ENCODE assay signal across 9 cellular contexts in the genomic region with DNA sequence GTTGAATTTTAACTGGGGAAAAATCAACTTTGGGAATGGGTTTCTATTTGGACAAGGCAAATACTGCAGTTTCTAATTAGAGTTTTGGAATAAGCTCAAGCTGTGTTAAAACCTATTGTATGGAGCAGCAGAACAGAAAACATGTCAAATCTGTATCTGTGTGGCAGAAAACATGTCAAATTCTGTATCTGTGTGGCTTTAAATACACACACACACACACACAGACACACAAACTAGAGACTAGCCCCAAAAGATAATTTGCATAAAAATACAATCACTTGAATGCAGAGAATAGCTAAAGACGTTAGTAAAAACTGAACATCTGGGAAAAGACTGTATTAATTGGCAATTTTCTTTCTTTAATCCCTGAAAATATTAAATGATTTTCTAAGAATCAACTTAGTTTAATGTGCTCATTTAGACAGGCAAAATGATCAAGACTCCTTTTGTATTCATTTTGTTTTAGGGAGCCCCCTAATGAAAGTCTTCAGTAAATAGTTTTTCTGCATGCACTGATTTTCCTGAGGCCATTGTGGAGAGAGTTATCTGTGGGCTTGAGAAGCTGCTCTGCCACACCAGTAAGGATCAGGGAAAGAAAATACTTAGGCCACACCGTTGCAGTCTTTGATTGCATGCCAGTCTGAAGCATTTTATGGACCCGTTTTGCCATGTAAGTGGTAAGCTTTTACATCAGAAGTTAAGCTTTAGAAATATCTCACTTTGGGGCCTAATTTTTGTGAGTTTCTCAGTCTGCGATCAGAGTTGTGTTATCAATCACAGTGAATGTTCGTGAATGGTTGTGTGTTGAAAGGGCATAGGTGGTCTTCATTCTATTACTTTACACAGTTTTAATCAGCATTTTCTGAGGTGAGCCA. TPM values are rescaled to one million over a fixed set of nuclear protein-coding genes. Genes with fewer than 3 reads are reported as not detected.
DNase-seq lines count a peak whose midpoint lies in the region; ATAC-seq and TF ChIP-seq lines count a peak whose summit lies in the region.
"Had no signal": no experiment of that assay in that cellular context is flagged by ENCODE, and none has a peak within 500 bp of the region (broad histone marks: within the 10 kb centered on the region; RNA-seq: fewer than 3 reads in every experiment).

No MANE protein-coding gene starts in this region.

- DNase-seq in NCI-H82 (lab: John Stamatoyannopoulos, UW): peak; percentile 12
- no peak for DNase-seq in NCI-H82 treated with DMSO at 0.1 percent for 48 hours (lab: John Stamatoyannopoulos, UW; ENCODE audit: unreplicated experiment)
- DNase-seq in T-cell: no peak
- no peak for DNase-seq in glutamatergic neuron
- DNase-seq in superior temporal gyrus (ENCODE audit: extremely low spot score): peak; percentile 80
- DNase-seq in GM13976 (ENCODE audit: low spot score): no peak
- no peak for DNase-seq in HuH-7.5 (ENCODE audit: low spot score)
- DNase-seq: DND-41 had no signal

- H3K27me3 Mint-ChIP-seq in T-cell (peaks cover 10 to 21% of the 10 kb centered on the region in 2 donors), glutamatergic neuron (ENCODE audit: unreplicated experiment) (peaks cover 4% of the 10 kb centered on the region)

- peaks cover 4% of the 10 kb centered on the region for H3K36me3 Mint-ChIP-seq in T-cell
- H3K36me3 Mint-ChIP-seq in glutamatergic neuron (ENCODE audit: unreplicated experiment): no peaks in the 10 kb centered on the region

- TF ChIP-seq CTCF in glutamatergic neuron (IDR thresholded peaks at IDR 0.05; ENCODE audit: partially characterized antibody, unreplicated experiment): no peak
- TF ChIP-seq CTCF in GM13976 (IDR thresholded peaks at IDR 0.05; ENCODE audit: borderline replicate concordance, control extremely low read depth, extremely low read depth, insufficient read depth, missing control alignments): no peak

- ATAC-seq in T-cell (replicated peaks in 1 of 4): no peak
- ATAC-seq in HG03095 (IDR thresholded peaks at IDR 0.05; ENCODE audit: unreplicated experiment): no peak

- CTCF ChIA-PET in T-cell (lab: Charles Lee): no interaction called here

- H3K4me1 Mint-ChIP-seq in T-cell: peaks cover 9 to 16% (median 14%) of the 10 kb centered on the region in 3 donors
- H3K4me1 Mint-ChIP-seq in glutamatergic neuron (ENCODE audit: low read depth, unreplicated experiment): peaks cover 33% of the 10 kb centered on the region

- H3K4me3 Mint-ChIP-seq in T-cell (peak overlapping the region; percentile 76 to 84 (median 80)), glutamatergic neuron (ENCODE audit: unreplicated experiment) (peak overlapping the region; percentile 88)

- in situ Hi-C loops in GM13976 (cut with MboI; ENCODE audit: low sequenced_read_pairs, unreplicated experiment): no loop called here

- H3K9me3 Mint-ChIP-seq in T-cell (no peaks in the 10 kb centered on the region), glutamatergic neuron (ENCODE audit: unreplicated experiment) (peaks cover 12% of the 10 kb centered on the region)

- POLR2A ChIA-PET in T-cell (lab: Charles Lee): no interaction called here

- H3K27ac Mint-ChIP-seq in T-cell: no peak overlapping the region
- H3K27ac Mint-ChIP-seq in glutamatergic neuron (ENCODE audit: unreplicated experiment): peak overlapping the region; percentile 62

RNA-seq across cellular contexts. Expression of gene SPATS2L, which starts 2.2 kb away (rescaled TPM):
- 1 to 10 TPM; 5.4 to 9.3 (median 5.9) TPM for total RNA-seq in T-cell
- total RNA-seq in glutamatergic neuron (ENCODE audit: unreplicated experiment): 45.5 TPM

Comparison
In these comparisons a context has a peak if more than half of its experiments do, and no peak if none do; other contexts are left out.
1. DNase-seq: peak in NCI-H82 (single experiment) and superior temporal gyrus (single experiment); none in NCI-H82 treated with DMSO at 0.1 percent for 48 hours (single experiment), T-cell (0 of 34), glutamatergic neuron (single experiment), GM13976 (single experiment) and HuH-7.5 (single experiment).